In the genomic region with DNA sequence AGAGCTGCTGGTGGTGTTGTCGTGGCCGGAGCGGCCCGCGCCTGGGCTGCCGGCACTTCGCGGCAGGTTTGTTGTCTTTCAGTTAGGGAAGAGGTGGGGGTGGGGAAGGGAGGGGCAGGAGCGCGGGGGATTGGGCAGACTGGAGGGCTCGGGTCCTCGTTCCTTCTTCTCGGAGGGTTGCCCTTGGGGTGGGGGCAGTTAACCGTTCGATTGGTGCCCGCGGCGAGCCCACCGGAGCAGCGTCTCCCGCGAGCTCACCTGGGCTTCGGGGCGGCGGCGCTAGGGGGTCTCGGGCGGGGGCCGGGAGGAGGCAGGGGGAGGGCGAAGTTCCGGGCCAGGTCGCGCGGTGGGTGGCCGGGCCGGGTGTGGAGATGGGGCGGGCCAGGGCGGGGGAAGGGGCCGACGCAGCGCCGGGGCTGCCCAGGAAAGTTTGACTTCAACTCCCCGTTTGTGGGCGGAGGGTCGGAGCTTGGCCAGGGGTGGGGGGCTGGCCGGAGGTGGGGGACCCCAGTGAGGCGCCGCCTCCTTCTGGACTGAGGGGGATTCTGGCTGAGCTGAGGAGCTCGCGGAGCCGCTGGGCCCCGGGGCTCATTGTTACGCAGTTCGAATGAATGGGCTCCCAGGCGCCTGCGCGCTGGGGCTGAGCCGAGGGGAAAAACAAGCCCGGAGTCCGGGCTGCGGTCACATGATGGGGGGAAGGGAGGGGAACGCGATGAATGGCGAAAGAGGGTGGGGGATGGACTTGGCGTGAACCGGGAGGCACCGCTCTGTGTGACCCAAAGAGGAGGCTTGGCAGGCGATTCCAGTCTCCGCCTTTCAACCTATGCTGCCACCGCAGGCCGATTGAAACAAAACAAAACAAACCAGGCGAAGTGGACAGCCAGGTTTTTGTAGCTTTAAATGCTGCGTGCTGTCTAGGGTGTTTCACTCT, we compare ENCODE assay signal across 1 cellular context.
TF ChIP-seq lines count a peak whose summit lies in the region.

No MANE protein-coding gene starts in this region.

TF ChIP-seq in GM12878, 131 proteins besides CTCF, POLR2A, EP300 and RAD21 (continued from another document and continues in another):
- TF ChIP-seq, protein P1, sequence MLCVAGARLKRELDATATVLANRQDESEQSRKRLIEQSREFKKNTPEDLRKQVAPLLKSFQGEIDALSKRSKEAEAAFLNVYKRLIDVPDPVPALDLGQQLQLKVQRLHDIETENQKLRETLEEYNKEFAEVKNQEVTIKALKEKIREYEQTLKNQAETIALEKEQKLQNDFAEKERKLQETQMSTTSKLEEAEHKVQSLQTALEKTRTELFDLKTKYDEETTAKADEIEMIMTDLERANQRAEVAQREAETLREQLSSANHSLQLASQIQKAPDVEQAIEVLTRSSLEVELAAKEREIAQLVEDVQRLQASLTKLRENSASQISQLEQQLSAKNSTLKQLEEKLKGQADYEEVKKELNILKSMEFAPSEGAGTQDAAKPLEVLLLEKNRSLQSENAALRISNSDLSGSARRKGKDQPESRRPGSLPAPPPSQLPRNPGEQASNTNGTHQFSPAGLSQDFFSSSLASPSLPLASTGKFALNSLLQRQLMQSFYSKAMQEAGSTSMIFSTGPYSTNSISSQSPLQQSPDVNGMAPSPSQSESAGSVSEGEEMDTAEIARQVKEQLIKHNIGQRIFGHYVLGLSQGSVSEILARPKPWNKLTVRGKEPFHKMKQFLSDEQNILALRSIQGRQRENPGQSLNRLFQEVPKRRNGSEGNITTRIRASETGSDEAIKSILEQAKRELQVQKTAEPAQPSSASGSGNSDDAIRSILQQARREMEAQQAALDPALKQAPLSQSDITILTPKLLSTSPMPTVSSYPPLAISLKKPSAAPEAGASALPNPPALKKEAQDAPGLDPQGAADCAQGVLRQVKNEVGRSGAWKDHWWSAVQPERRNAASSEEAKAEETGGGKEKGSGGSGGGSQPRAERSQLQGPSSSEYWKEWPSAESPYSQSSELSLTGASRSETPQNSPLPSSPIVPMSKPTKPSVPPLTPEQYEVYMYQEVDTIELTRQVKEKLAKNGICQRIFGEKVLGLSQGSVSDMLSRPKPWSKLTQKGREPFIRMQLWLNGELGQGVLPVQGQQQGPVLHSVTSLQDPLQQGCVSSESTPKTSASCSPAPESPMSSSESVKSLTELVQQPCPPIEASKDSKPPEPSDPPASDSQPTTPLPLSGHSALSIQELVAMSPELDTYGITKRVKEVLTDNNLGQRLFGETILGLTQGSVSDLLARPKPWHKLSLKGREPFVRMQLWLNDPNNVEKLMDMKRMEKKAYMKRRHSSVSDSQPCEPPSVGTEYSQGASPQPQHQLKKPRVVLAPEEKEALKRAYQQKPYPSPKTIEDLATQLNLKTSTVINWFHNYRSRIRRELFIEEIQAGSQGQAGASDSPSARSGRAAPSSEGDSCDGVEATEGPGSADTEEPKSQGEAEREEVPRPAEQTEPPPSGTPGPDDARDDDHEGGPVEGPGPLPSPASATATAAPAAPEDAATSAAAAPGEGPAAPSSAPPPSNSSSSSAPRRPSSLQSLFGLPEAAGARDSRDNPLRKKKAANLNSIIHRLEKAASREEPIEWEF (IDR thresholded peaks at IDR 0.05; ENCODE audit: insufficient replicate concordance, low read depth, low read length) = no peak
- TF ChIP-seq RBBP5 (conservative IDR thresholded peaks at IDR 0.05) (no peak), USF1 (IDR thresholded peaks at IDR 0.05; ENCODE audit: borderline replicate concordance, extremely low read length, insufficient read depth, low read depth, low read length) (peak; percentile 88), NR2C2 (IDR thresholded peaks at IDR 0.05; ENCODE audit: borderline replicate concordance, control insufficient read depth, insufficient read length, low read depth) (no peak), NRF1 (conservative IDR thresholded peaks at IDR 0.05; ENCODE audit: low read depth, low read length) (peak; percentile 68), FOXM1 (IDR thresholded peaks at IDR 0.05; ENCODE audit: low read depth, low read length) (no peak), ZBTB33 (IDR thresholded peaks at IDR 0.05) (no peak), ATF7 (IDR thresholded peaks at IDR 0.05; ENCODE audit: low read depth) (peak; percentile 59; the same call in 1 of the 2 replicates), MAX (IDR thresholded peaks at IDR 0.05; ENCODE audit: low read depth, low read length) (peak; percentile 72), TBL1XR1 (IDR thresholded peaks at IDR 0.05; ENCODE audit: low read depth, low read length) (peak; percentile 80), IKZF1 (conservative IDR thresholded peaks at IDR 0.05) (peak; percentile 74), TCF3 (IDR thresholded peaks at IDR 0.05; ENCODE audit: borderline replicate concordance, insufficient read depth, low read depth, low read length) (no peak), NFYA (IDR thresholded peaks at IDR 0.05; ENCODE audit: borderline replicate concordance, low read depth, low read length) (no peak), CBFB (IDR thresholded peaks at IDR 0.05; ENCODE audit: low read depth) (peak; percentile 77; the same call in 1 of the 2 replicates), BACH1 (IDR thresholded peaks at IDR 0.05; ENCODE audit: borderline replicate concordance) (peak; percentile 77; the same call in 1 of the 2 replicates), SIX5 (IDR thresholded peaks at IDR 0.05; ENCODE audit: low read depth, low read length, severe bottlenecking) (no peak), CEBPB (IDR thresholded peaks at IDR 0.05; ENCODE audit: borderline replicate concordance in 1 of 2, low read depth in 2 of 2, low read length in 2 of 2) (no peak), PML (IDR thresholded peaks at IDR 0.05; ENCODE audit: low read length) (no peak), BCL11A (IDR thresholded peaks at IDR 0.05; ENCODE audit: low read depth, low read length) (peak; percentile 31; the same call in 1 of the 2 replicates), SREBF2 (IDR thresholded peaks at IDR 0.05; ENCODE audit: low read length) (no peak), HDGF (IDR thresholded peaks at IDR 0.05) (peak; percentile 74; the same call in 1 of the 2 replicates), KAT2A (conservative IDR thresholded peaks at IDR 0.05; ENCODE audit: control insufficient read depth, low read depth, low read length) (no peak)
- TF ChIP-seq, protein P2, sequence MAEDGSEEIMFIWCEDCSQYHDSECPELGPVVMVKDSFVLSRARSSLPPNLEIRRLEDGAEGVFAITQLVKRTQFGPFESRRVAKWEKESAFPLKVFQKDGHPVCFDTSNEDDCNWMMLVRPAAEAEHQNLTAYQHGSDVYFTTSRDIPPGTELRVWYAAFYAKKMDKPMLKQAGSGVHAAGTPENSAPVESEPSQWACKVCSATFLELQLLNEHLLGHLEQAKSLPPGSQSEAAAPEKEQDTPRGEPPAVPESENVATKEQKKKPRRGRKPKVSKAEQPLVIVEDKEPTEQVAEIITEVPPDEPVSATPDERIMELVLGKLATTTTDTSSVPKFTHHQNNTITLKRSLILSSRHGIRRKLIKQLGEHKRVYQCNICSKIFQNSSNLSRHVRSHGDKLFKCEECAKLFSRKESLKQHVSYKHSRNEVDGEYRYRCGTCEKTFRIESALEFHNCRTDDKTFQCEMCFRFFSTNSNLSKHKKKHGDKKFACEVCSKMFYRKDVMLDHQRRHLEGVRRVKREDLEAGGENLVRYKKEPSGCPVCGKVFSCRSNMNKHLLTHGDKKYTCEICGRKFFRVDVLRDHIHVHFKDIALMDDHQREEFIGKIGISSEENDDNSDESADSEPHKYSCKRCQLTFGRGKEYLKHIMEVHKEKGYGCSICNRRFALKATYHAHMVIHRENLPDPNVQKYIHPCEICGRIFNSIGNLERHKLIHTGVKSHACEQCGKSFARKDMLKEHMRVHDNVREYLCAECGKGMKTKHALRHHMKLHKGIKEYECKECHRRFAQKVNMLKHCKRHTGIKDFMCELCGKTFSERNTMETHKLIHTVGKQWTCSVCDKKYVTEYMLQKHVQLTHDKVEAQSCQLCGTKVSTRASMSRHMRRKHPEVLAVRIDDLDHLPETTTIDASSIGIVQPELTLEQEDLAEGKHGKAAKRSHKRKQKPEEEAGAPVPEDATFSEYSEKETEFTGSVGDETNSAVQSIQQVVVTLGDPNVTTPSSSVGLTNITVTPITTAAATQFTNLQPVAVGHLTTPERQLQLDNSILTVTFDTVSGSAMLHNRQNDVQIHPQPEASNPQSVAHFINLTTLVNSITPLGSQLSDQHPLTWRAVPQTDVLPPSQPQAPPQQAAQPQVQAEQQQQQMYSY (CRISPR knock-in tag; IDR thresholded peaks at IDR 0.05) = no peak; the same call in 1 of the 2 replicates
- TF ChIP-seq, protein P3, sequence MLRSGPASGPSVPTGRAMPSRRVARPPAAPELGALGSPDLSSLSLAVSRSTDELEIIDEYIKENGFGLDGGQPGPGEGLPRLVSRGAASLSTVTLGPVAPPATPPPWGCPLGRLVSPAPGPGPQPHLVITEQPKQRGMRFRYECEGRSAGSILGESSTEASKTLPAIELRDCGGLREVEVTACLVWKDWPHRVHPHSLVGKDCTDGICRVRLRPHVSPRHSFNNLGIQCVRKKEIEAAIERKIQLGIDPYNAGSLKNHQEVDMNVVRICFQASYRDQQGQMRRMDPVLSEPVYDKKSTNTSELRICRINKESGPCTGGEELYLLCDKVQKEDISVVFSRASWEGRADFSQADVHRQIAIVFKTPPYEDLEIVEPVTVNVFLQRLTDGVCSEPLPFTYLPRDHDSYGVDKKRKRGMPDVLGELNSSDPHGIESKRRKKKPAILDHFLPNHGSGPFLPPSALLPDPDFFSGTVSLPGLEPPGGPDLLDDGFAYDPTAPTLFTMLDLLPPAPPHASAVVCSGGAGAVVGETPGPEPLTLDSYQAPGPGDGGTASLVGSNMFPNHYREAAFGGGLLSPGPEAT (IDR thresholded peaks at IDR 0.05; ENCODE audit: low read depth) = peak; percentile 63
- TF ChIP-seq, protein P4, sequence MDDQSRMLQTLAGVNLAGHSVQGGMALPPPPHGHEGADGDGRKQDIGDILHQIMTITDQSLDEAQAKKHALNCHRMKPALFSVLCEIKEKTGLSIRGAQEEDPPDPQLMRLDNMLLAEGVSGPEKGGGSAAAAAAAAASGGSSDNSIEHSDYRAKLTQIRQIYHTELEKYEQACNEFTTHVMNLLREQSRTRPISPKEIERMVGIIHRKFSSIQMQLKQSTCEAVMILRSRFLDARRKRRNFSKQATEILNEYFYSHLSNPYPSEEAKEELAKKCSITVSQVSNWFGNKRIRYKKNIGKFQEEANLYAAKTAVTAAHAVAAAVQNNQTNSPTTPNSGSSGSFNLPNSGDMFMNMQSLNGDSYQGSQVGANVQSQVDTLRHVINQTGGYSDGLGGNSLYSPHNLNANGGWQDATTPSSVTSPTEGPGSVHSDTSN (IDR thresholded peaks at IDR 0.05; ENCODE audit: insufficient replicate concordance, low read depth, low read length) = no peak
- TF ChIP-seq, protein P5, sequence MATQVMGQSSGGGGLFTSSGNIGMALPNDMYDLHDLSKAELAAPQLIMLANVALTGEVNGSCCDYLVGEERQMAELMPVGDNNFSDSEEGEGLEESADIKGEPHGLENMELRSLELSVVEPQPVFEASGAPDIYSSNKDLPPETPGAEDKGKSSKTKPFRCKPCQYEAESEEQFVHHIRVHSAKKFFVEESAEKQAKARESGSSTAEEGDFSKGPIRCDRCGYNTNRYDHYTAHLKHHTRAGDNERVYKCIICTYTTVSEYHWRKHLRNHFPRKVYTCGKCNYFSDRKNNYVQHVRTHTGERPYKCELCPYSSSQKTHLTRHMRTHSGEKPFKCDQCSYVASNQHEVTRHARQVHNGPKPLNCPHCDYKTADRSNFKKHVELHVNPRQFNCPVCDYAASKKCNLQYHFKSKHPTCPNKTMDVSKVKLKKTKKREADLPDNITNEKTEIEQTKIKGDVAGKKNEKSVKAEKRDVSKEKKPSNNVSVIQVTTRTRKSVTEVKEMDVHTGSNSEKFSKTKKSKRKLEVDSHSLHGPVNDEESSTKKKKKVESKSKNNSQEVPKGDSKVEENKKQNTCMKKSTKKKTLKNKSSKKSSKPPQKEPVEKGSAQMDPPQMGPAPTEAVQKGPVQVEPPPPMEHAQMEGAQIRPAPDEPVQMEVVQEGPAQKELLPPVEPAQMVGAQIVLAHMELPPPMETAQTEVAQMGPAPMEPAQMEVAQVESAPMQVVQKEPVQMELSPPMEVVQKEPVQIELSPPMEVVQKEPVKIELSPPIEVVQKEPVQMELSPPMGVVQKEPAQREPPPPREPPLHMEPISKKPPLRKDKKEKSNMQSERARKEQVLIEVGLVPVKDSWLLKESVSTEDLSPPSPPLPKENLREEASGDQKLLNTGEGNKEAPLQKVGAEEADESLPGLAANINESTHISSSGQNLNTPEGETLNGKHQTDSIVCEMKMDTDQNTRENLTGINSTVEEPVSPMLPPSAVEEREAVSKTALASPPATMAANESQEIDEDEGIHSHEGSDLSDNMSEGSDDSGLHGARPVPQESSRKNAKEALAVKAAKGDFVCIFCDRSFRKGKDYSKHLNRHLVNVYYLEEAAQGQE (IDR thresholded peaks at IDR 0.05; ENCODE audit: low read depth, low read length) = no peak
- TF ChIP-seq, protein P6, sequence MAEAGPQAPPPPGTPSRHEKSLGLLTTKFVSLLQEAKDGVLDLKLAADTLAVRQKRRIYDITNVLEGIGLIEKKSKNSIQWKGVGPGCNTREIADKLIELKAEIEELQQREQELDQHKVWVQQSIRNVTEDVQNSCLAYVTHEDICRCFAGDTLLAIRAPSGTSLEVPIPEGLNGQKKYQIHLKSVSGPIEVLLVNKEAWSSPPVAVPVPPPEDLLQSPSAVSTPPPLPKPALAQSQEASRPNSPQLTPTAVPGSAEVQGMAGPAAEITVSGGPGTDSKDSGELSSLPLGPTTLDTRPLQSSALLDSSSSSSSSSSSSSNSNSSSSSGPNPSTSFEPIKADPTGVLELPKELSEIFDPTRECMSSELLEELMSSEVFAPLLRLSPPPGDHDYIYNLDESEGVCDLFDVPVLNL (IDR thresholded peaks at IDR 0.05; ENCODE audit: low read depth, low read length) = no peak
